ENCODE assay signal across 1 cellular context in the genomic region with DNA sequence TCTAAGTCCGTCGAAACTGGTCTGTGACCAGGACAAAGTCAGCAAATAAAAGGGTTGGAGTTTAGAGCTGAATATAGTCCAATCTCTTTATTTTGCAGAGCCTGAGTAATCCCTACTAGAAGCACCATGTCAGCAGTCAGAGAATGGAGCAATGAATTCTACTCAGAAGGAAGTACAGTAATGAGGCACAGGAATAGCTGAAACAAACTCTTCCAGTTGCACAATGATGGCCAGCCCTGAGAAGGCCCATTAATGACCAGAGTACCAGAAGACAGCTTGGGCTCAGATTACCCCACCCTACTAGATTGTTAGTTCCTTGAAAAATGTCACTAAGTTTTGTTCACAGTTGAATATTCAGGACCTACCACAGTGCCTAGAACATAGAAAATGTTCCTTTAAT.
TF ChIP-seq lines count a peak whose summit lies in the region.

No MANE protein-coding gene starts in this region.

TF ChIP-seq in GM23338, 12 proteins besides CTCF, POLR2A, EP300 and RAD21:
- TF ChIP-seq ZNF114 (CRISPR knock-in tag; IDR thresholded peaks at IDR 0.05) = no peak
- TF ChIP-seq, protein P1, sequence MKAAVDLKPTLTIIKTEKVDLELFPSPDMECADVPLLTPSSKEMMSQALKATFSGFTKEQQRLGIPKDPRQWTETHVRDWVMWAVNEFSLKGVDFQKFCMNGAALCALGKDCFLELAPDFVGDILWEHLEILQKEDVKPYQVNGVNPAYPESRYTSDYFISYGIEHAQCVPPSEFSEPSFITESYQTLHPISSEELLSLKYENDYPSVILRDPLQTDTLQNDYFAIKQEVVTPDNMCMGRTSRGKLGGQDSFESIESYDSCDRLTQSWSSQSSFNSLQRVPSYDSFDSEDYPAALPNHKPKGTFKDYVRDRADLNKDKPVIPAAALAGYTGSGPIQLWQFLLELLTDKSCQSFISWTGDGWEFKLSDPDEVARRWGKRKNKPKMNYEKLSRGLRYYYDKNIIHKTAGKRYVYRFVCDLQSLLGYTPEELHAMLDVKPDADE (IDR thresholded peaks at IDR 0.05) = no peak
- TF ChIP-seq, protein P2, sequence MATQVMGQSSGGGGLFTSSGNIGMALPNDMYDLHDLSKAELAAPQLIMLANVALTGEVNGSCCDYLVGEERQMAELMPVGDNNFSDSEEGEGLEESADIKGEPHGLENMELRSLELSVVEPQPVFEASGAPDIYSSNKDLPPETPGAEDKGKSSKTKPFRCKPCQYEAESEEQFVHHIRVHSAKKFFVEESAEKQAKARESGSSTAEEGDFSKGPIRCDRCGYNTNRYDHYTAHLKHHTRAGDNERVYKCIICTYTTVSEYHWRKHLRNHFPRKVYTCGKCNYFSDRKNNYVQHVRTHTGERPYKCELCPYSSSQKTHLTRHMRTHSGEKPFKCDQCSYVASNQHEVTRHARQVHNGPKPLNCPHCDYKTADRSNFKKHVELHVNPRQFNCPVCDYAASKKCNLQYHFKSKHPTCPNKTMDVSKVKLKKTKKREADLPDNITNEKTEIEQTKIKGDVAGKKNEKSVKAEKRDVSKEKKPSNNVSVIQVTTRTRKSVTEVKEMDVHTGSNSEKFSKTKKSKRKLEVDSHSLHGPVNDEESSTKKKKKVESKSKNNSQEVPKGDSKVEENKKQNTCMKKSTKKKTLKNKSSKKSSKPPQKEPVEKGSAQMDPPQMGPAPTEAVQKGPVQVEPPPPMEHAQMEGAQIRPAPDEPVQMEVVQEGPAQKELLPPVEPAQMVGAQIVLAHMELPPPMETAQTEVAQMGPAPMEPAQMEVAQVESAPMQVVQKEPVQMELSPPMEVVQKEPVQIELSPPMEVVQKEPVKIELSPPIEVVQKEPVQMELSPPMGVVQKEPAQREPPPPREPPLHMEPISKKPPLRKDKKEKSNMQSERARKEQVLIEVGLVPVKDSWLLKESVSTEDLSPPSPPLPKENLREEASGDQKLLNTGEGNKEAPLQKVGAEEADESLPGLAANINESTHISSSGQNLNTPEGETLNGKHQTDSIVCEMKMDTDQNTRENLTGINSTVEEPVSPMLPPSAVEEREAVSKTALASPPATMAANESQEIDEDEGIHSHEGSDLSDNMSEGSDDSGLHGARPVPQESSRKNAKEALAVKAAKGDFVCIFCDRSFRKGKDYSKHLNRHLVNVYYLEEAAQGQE (IDR thresholded peaks at IDR 0.05; ENCODE audit: unreplicated experiment) = no peak
